13 cellular contexts compared by ENCODE assay signal in genomic region chr6:2188856-2189384, GRCh38. TPM values are rescaled to one million over a fixed set of nuclear protein-coding genes. Genes with fewer than 3 reads are reported as not detected.
DNase-seq lines count a peak whose midpoint lies in the region; ATAC-seq and TF ChIP-seq lines count a peak whose summit lies in the region.
"Had no signal": no experiment of that assay in that cellular context is flagged by ENCODE, and none has a peak within 500 bp of the region (broad histone marks: within the 10 kb centered on the region; RNA-seq: fewer than 3 reads in every experiment).

No MANE protein-coding gene starts in this region.

- no peak overlapping the region for H3K4ac ChIP-seq in IMR-90 (ENCODE audit: low read depth, low read length)

- H3K18ac ChIP-seq in IMR-90 (ENCODE audit: low read depth, low read length): no peak overlapping the region

- CTCF ChIA-PET in IMR-90 (lab: Yijun Ruan, JAX): no interaction called here

- TF ChIP-seq POLR2A in IMR-90 (IDR thresholded peaks at IDR 0.05; ENCODE audit: low read depth, low read length): no peak

- no peak overlapping the region for H3K14ac ChIP-seq in IMR-90 (replicated peaks; ENCODE audit: low read depth, low read length)

- H2AK9ac ChIP-seq in IMR-90 (replicated peaks; ENCODE audit: low read depth, low read length, poor library complexity): no peak overlapping the region

- peak overlapping the region; percentile 32; the same call in 1 of the 2 replicates for H4K91ac ChIP-seq in IMR-90 (ENCODE audit: insufficient read depth, low read depth, low read length)

- H3K36me3 Mint-ChIP-seq in GM23338 (ENCODE audit: low read depth) (peaks cover 11% of the 10 kb centered on the region; the same call in 2 of the 3 replicates), nephron progenitor cell (ENCODE audit: low read depth) (no peaks in the 10 kb centered on the region), natural killer cell (no peaks in the 10 kb centered on the region)
- no peaks in the 10 kb centered on the region for H3K36me3 Mint-ChIP-seq in T-helper 2 cell treated with Interferon-gamma antibody and Interleukin-4, amounts not matched to agents 5 μg/mL and 100 μg/mL, for 36 hours (ENCODE audit: low read depth)
- H3K36me3 Mint-ChIP-seq: CD4-positive, alpha-beta memory T cell had no signal

- intact Hi-C loops in IMR-90 (cut with micrococcal nuclease): loop anchor here (10.0 kb wide), 1 partner anchor 446 kb away; no protein-coding TSS in a partner anchor
- intact Hi-C loops in natural killer cell (cut with micrococcal nuclease): no loop called here

- H4K5ac ChIP-seq in IMR-90 (ENCODE audit: low read depth, low read length): no peak overlapping the region

- H3K4me2 ChIP-seq in GM23338: no peak overlapping the region
- H3K4me2 ChIP-seq in IMR-90 (ENCODE audit: low read depth, low read length): no peak overlapping the region
- H3K4me2 ChIP-seq: A549 had no signal

- H4K20me1 ChIP-seq in GM23338 (replicated peaks; ENCODE audit: insufficient read depth) (peaks cover 8% of the 10 kb centered on the region; the same call in 1 of the 2 replicates), IMR-90 (ENCODE audit: insufficient read depth, low read length) (no peaks in the 10 kb centered on the region)

- peaks cover 3 to 7% of the 10 kb centered on the region in 2 experiments; a peak in 2 of 4 replicates for H3K79me1 ChIP-seq in IMR-90 (ENCODE audit: low read depth in 1 of 2, low read length in 2 of 2)

- H3K36me3 ChIP-seq in GM23338 (ENCODE audit: insufficient read depth): no peaks in the 10 kb centered on the region; the same call in 1 of the 2 replicates
- no peaks in the 10 kb centered on the region for H3K36me3 ChIP-seq in IMR-90 (ENCODE audit: control insufficient read depth, insufficient read depth, low read length)
- H3K36me3 ChIP-seq: BE2C had no signal

- H3K79me2 ChIP-seq in GM23338 (replicated peaks; ENCODE audit: insufficient read depth): peaks cover 32% of the 10 kb centered on the region

- no peak for TF ChIP-seq CTCF in GM23338 (conservative IDR thresholded peaks at IDR 0.05; ENCODE audit: low read depth in 2 of 2)
- no peak for TF ChIP-seq CTCF in IMR-90 (conservative IDR thresholded peaks at IDR 0.05; ENCODE audit: low read depth, low read length)
- TF ChIP-seq CTCF in nephron progenitor cell (IDR thresholded peaks at IDR 0.05): no peak
- no peak for TF ChIP-seq CTCF in natural killer cell (IDR thresholded peaks at IDR 0.05)

- H3K9me3 Mint-ChIP-seq in GM23338 (peaks cover 3% of the 10 kb centered on the region; the same call in 2 of the 3 replicates), nephron progenitor cell (no peaks in the 10 kb centered on the region), natural killer cell (no peaks in the 10 kb centered on the region)
- H3K9me3 Mint-ChIP-seq in T-helper 2 cell treated with Interferon-gamma antibody and Interleukin-4, amounts not matched to agents 5 μg/mL and 100 μg/mL, for 36 hours: no peaks in the 10 kb centered on the region
- H3K9me3 Mint-ChIP-seq: CD4-positive, alpha-beta memory T cell had no signal

- 0 out of 2 replicates have a peak, but pooled peaks cover 2% of the 10 kb centered on the region for H3K9me2 ChIP-seq in GM23338 (ENCODE audit: insufficient read depth)

- H2AFZ ChIP-seq in GM23338 (no peak overlapping the region), IMR-90 (replicated peaks; ENCODE audit: low read length, poor library complexity) (no peak overlapping the region)

- no peak overlapping the region for H3K4me3 ChIP-seq in GM23338
- no peak overlapping the region for H3K4me3 ChIP-seq in IMR-90 (ENCODE audit: insufficient read depth, low read depth, low read length)
- H3K4me3 ChIP-seq: A549 had no signal

- no peak overlapping the region for H3K4me3 Mint-ChIP-seq in GM23338
- H3K4me3 Mint-ChIP-seq in nephron progenitor cell: no peak overlapping the region
- no peak overlapping the region for H3K4me3 Mint-ChIP-seq in T-helper 2 cell treated with Interferon-gamma antibody and Interleukin-4, amounts not matched to agents 5 μg/mL and 100 μg/mL, for 36 hours
- H3K4me3 Mint-ChIP-seq in natural killer cell: no peak overlapping the region
- H3K4me3 Mint-ChIP-seq: CD4-positive, alpha-beta memory T cell had no signal

- no peaks in the 10 kb centered on the region for H3K9me3 ChIP-seq in IMR-90 (ENCODE audit: control insufficient read depth, insufficient read depth, low read length)
- H3K9me3 ChIP-seq: A549, BE2C had no signal

- POLR2A ChIA-PET in IMR-90 (lab: Charles Lee; ENCODE audit: unreplicated experiment): no interaction called here

- H2BK120ac ChIP-seq in IMR-90 (ENCODE audit: low read depth, low read length): no peak overlapping the region

- H3K27me3 ChIP-seq in GM23338 (ENCODE audit: insufficient read depth): no peaks in the 10 kb centered on the region
- no peaks in the 10 kb centered on the region for H3K27me3 ChIP-seq in IMR-90 (ENCODE audit: control insufficient read depth, insufficient read depth, low read length)
- H3K27me3 ChIP-seq: BE2C had no signal

- WGBS in IMR-90 (ENCODE audit: extremely low coverage in 2 of 2, insufficient read length in 1 of 2), 2 experiments: 67% methylated on average over 1 of the region's 3 CpGs; no CpG with 5 or more reads in 1 of the 2 experiments

- no peak for DNase-seq in GM23338 (ENCODE audit: low spot score)
- DNase-seq in IMR-90: no peak
- DNase-seq in dermis microvascular lymphatic vessel endothelial cell (ENCODE audit: low read depth in 2 of 2): peak; percentile 14 to 41
- DNase-seq in nephron progenitor cell: no peak
- DNase-seq in T-helper 2 cell treated with Interferon-gamma antibody and Interleukin-4, amounts not matched to agents 5 μg/mL and 100 μg/mL, for 36 hours (ENCODE audit: low spot score): no peak
- no peak for DNase-seq in natural killer cell
- DNase-seq: BE2C; CD4-positive, alpha-beta memory T cell; DMS79; HCEC 1CT had no signal

- ATAC-seq in GM23338 (no peak), IMR-90 (ENCODE audit: low read depth) (no peak), natural killer cell (no peak)
- ATAC-seq: A549 had no signal

- no peak overlapping the region for H2BK5ac ChIP-seq in IMR-90 (ENCODE audit: low read depth, low read length, poor library complexity, severe bottlenecking)

- H3K27ac ChIP-seq in GM23338 (ENCODE audit: low read depth): no peak overlapping the region
- no peak overlapping the region for H3K27ac ChIP-seq in IMR-90 (ENCODE audit: insufficient read depth, low read length)
- H3K27ac ChIP-seq: A549, C4-2B, HL-60 had no signal

- peaks cover 15% of the 10 kb centered on the region for H3K4me1 Mint-ChIP-seq in GM23338
- peaks cover 9% of the 10 kb centered on the region for H3K4me1 Mint-ChIP-seq in nephron progenitor cell
- H3K4me1 Mint-ChIP-seq in T-helper 2 cell treated with Interferon-gamma antibody and Interleukin-4, amounts not matched to agents 5 μg/mL and 100 μg/mL, for 36 hours (ENCODE audit: low read depth): peaks cover 4% of the 10 kb centered on the region
- H3K4me1 Mint-ChIP-seq in natural killer cell: peaks cover 4 to 11% of the 10 kb centered on the region in 2 donors

- H3K4me1 ChIP-seq in GM23338 (ENCODE audit: insufficient read depth) (peaks cover 14% of the 10 kb centered on the region), IMR-90 (ENCODE audit: control insufficient read depth, insufficient read depth, low read length) (peaks cover 2% of the 10 kb centered on the region)
- H3K4me1 ChIP-seq: A549, BE2C had no signal

- H3K27me3 Mint-ChIP-seq in GM23338 (ENCODE audit: insufficient read depth, low read depth, poor library complexity) (peaks cover 3% of the 10 kb centered on the region), nephron progenitor cell (ENCODE audit: low read depth, poor library complexity) (peaks cover 7% of the 10 kb centered on the region), natural killer cell (ENCODE audit: low read depth in 2 of 2) (no peaks in the 10 kb centered on the region)
- H3K27me3 Mint-ChIP-seq in T-helper 2 cell treated with Interferon-gamma antibody and Interleukin-4, amounts not matched to agents 5 μg/mL and 100 μg/mL, for 36 hours (ENCODE audit: low read depth): peaks cover 26% of the 10 kb centered on the region

- H3F3A ChIP-seq in GM23338 (replicated peaks; ENCODE audit: low read depth): no peaks in the 10 kb centered on the region

- dilution Hi-C loops in IMR-90 (cut with HindIII; ENCODE audit: low sequenced_read_pairs, unreplicated experiment): no loop called here

- no peak overlapping the region for H4K8ac ChIP-seq in IMR-90 (ENCODE audit: low read depth in 2 of 2, low read length in 2 of 2)

- H3K9ac ChIP-seq in IMR-90 (ENCODE audit: low read depth, low read length): no peak overlapping the region

- H2BK20ac ChIP-seq in IMR-90 (ENCODE audit: low read depth, low read length): no peak overlapping the region

- in situ Hi-C loops in IMR-90 (cut with MboI; ENCODE audit: low sequenced_read_pairs): loop anchor here (10.0 kb wide), 1 partner anchor 584 kb away; the partner anchor contains the start of gene FOXC1

- no peak overlapping the region for H2AK5ac ChIP-seq in IMR-90 (ENCODE audit: low read depth, low read length)

- H3K9me1 ChIP-seq in IMR-90 (ENCODE audit: insufficient read depth, low read length): no peaks in the 10 kb centered on the region

- no peak overlapping the region for H3K23ac ChIP-seq in IMR-90 (ENCODE audit: low read depth, low read length)

- H3K27ac Mint-ChIP-seq in GM23338: peak overlapping the region; percentile 10; the same call in 1 of the 2 replicates
- H3K27ac Mint-ChIP-seq in nephron progenitor cell: peak overlapping the region; percentile 6
- H3K27ac Mint-ChIP-seq in T-helper 2 cell treated with Interferon-gamma antibody and Interleukin-4, amounts not matched to agents 5 μg/mL and 100 μg/mL, for 36 hours: no peak overlapping the region
- no peak overlapping the region for H3K27ac Mint-ChIP-seq in natural killer cell

- TF ChIP-seq RAD21 in IMR-90 (IDR thresholded peaks at IDR 0.05; ENCODE audit: low read length): no peak

- no peak overlapping the region for H2BK15ac ChIP-seq in IMR-90 (ENCODE audit: low read depth, low read length)

- no peak overlapping the region for H3K56ac ChIP-seq in IMR-90 (ENCODE audit: extremely low read depth, insufficient read depth, low read length)

- BruUV-seq in IMR-90 (replicated peaks; lab: Mats Ljungman, UMichigan): no TSS peak

TF ChIP-seq in GM23338, 12 proteins besides CTCF, POLR2A, EP300 and RAD21 (continues in another document):
- no peak for TF ChIP-seq ZNF331 (CRISPR knock-in tag; IDR thresholded peaks at IDR 0.05; ENCODE audit: low read depth)

TF ChIP-seq in IMR-90, 13 proteins besides CTCF, POLR2A, EP300 and RAD21 (continues in another document):
- no peak for TF ChIP-seq CEBPB (IDR thresholded peaks at IDR 0.05; ENCODE audit: low read depth, low read length)
- no peak for TF ChIP-seq RFX5 (IDR thresholded peaks at IDR 0.05; ENCODE audit: low read depth, low read length)
- TF ChIP-seq BHLHE40 (IDR thresholded peaks at IDR 0.05; ENCODE audit: low read depth, low read length): no peak

RNA-seq across cellular contexts. Expression of gene GMDS, which starts 56.5 kb away (rescaled TPM):
- 30.1 and 35.7 TPM in 2 replicates for total RNA-seq in GM23338 (2014; rRNA removed; shearing (Covaris generic))
- polyA plus RNA-seq in GM23338 (2016; fragmentation: Nextera tagmentation; extraction: Ambion mirVana) (36.5 and 44.6 TPM in 2 replicates), IMR-90 (2012; rRNA removed) (15.0 and 21.9 TPM in 2 replicates)
- total RNA-seq in IMR-90 (2012; rRNA removed) (7.3 and 9.4 TPM in 2 replicates), dermis microvascular lymphatic vessel endothelial cell (6.2 and 9.2 TPM in 2 replicates), natural killer cell (10 to 100 TPM; 23.6 to 31.0 (median 26.4) TPM)
- polyA plus RNA-seq in IMR-90 (2012; cell fraction: cytosol; rRNA removed): 19.5 and 21.7 TPM in 2 replicates
- 7.8 and 10.9 TPM in 2 replicates for polyA plus RNA-seq in IMR-90 (2012; cell fraction: nucleus; rRNA removed; ENCODE audit: low replicate concordance)

Comparison
In these comparisons a context has a peak if more than half of its experiments do, and no peak if none do; other contexts are left out.
1. DNase-seq: peak in dermis microvascular lymphatic vessel endothelial cell (2 of 2); none in GM23338 (single experiment), IMR-90 (single experiment), nephron progenitor cell (single experiment), T-helper 2 cell treated with Interferon-gamma antibody and Interleukin-4, amounts not matched to agents 5 μg/mL and 100 μg/mL, for 36 hours (single experiment) and natural killer cell (single experiment).
2. H3K27ac Mint-ChIP-seq: peak in GM23338 (single experiment) and nephron progenitor cell (single experiment); none in T-helper 2 cell treated with Interferon-gamma antibody and Interleukin-4, amounts not matched to agents 5 μg/mL and 100 μg/mL, for 36 hours (single experiment) and natural killer cell (0 of 2).